ENCODE assay signal across 8 cellular contexts in the genomic region with DNA sequence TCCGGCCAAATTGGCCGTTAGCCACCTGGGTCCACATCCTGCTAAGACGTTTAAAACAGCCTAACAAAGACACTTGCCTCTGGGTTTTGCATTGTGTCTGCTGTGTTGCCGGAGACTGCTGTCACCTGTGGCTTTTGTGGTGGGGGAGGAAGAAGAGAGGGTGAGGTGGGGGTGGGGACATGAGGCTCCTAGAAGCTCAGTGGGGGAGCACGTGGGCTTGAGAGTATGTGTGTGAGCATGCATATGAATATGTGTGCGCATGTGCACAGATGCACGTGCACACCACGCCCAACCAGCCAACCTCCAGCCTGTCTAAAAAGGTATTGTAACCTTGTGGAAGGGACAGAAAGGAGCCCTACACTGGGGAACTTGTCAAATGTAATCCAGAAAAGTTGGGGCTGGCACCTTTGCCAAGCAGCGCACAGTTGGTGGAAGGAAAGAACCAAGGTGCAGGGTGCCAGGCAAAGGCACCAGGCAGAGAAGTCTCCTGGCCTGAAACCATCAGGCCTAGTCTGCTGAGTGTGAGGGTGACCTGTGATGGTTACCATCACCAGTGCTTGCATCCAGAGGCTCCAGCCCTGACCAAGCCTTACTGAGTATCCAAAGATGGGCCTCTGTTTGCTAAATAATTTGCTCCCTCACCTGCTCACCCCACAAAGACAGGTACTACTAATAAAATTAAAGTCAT. TPM values are rescaled to one million over a fixed set of nuclear protein-coding genes. Genes with fewer than 3 reads are reported as not detected.
DNase-seq lines count a peak whose midpoint lies in the region; ATAC-seq lines count a peak whose summit lies in the region.
"Had no signal": no experiment of that assay in that cellular context is flagged by ENCODE, and none has a peak within 500 bp of the region (broad histone marks: within the 10 kb centered on the region; RNA-seq: fewer than 3 reads in every experiment).

No MANE protein-coding gene starts in this region.

- peaks cover 2% of the 10 kb centered on the region for H3K36me3 Mint-ChIP-seq in activated T-helper 1 cell treated with anti-CD3 and anti-CD28 coated beads, Interleukin-12 subunit alpha, Interleukin-12 subunit beta, Interleukin-2, Interleukin-4 antibody, amounts not matched to agents 30 ng/mL and 10 ng/mL and 1 ng/mL, durations not matched to agents 14 hours and 24 hours and 36 hours (ENCODE audit: low read depth)

- peak; percentile 52 for ATAC-seq in GM21381 (IDR thresholded peaks at IDR 0.05; ENCODE audit: unreplicated experiment)

- peak overlapping the region; percentile 86 for H3K27ac Mint-ChIP-seq in activated T-helper 1 cell treated with anti-CD3 and anti-CD28 coated beads, Interleukin-12 subunit alpha, Interleukin-12 subunit beta, Interleukin-2, Interleukin-4 antibody, amounts not matched to agents 30 ng/mL and 10 ng/mL and 1 ng/mL, durations not matched to agents 14 hours and 24 hours and 36 hours

- H3K4me1 Mint-ChIP-seq in activated T-helper 1 cell treated with anti-CD3 and anti-CD28 coated beads, Interleukin-12 subunit alpha, Interleukin-12 subunit beta, Interleukin-2, Interleukin-4 antibody, amounts not matched to agents 30 ng/mL and 10 ng/mL and 1 ng/mL, durations not matched to agents 14 hours and 24 hours and 36 hours (ENCODE audit: low read depth), result peaks cover 42% of the 10 kb centered on the region

- peak; percentile 97 for DNase-seq in Jurkat, Clone E6-1 (ENCODE audit: low read depth, low spot score)
- DNase-seq in activated T-helper 1 cell treated with anti-CD3 and anti-CD28 coated beads, Interleukin-12 subunit alpha, Interleukin-12 subunit beta, Interleukin-2, Interleukin-4 antibody, amounts not matched to agents 30 ng/mL and 10 ng/mL and 1 ng/mL, durations not matched to agents 14 hours and 24 hours and 36 hours (ENCODE audit: low spot score), result peak; percentile 62
- DNase-seq in stimulated activated CD4-positive, alpha-beta T cell treated with anti-CD3 and anti-CD28 coated beads, Interleukin-4, amount 100 ng/mL, for 1 hour, result peak; percentile 59
- DNase-seq in iPS-NIHi7 (ENCODE audit: extremely low spot score) (no peak), NCI-H2081 (lab: John Stamatoyannopoulos, UW) (no peak), DMS153 treated with DMSO at 0.1 percent for 48 hours (lab: John Stamatoyannopoulos, UW; ENCODE audit: unreplicated experiment) (no peak)

- intact Hi-C loops in activated T-helper 1 cell treated with anti-CD3 and anti-CD28 coated beads, Interleukin-12 subunit alpha, Interleukin-12 subunit beta, Interleukin-2, Interleukin-4 antibody, amounts not matched to agents 30 ng/mL and 10 ng/mL and 1 ng/mL, durations not matched to agents 14 hours and 24 hours and 36 hours (cut with micrococcal nuclease), result loop anchor here (1.0 to 10.0 kb wide), 4 partner anchors 8 to 315 kb away; no protein-coding TSS in a partner anchor

- no peak overlapping the region for H3K4me3 Mint-ChIP-seq in activated T-helper 1 cell treated with anti-CD3 and anti-CD28 coated beads, Interleukin-12 subunit alpha, Interleukin-12 subunit beta, Interleukin-2, Interleukin-4 antibody, amounts not matched to agents 30 ng/mL and 10 ng/mL and 1 ng/mL, durations not matched to agents 14 hours and 24 hours and 36 hours

- no peaks in the 10 kb centered on the region for H3K27me3 Mint-ChIP-seq in activated T-helper 1 cell treated with anti-CD3 and anti-CD28 coated beads, Interleukin-12 subunit alpha, Interleukin-12 subunit beta, Interleukin-2, Interleukin-4 antibody, amounts not matched to agents 30 ng/mL and 10 ng/mL and 1 ng/mL, durations not matched to agents 14 hours and 24 hours and 36 hours (ENCODE audit: insufficient read depth)

- H3K4me3 ChIP-seq in Jurkat, Clone E6-1 (ENCODE audit: low read length), result peak overlapping the region; percentile 38

- no peaks in the 10 kb centered on the region for H3K9me3 Mint-ChIP-seq in activated T-helper 1 cell treated with anti-CD3 and anti-CD28 coated beads, Interleukin-12 subunit alpha, Interleukin-12 subunit beta, Interleukin-2, Interleukin-4 antibody, amounts not matched to agents 30 ng/mL and 10 ng/mL and 1 ng/mL, durations not matched to agents 14 hours and 24 hours and 36 hours

RNA-seq across cellular contexts. Expression of gene SASH3, which starts 10.1 kb away (rescaled TPM):
- 127 TPM for polyA plus RNA-seq in Jurkat, Clone E6-1 (2012; ENCODE audit: insufficient read depth, insufficient read length)
- 129 and 135 TPM in 2 replicates for total RNA-seq in activated T-helper 1 cell treated with anti-CD3 and anti-CD28 coated beads, Interleukin-12 subunit alpha, Interleukin-12 subunit beta, Interleukin-2, Interleukin-4 antibody, amounts not matched to agents 30 ng/mL and 10 ng/mL and 1 ng/mL, durations not matched to agents 14 hours and 24 hours and 36 hours
- total RNA-seq: RPMI7951 had no signal

RNA-seq across cellular contexts. Expression of gene XPNPEP2, which starts 30.8 kb away (rescaled TPM):
- polyA plus RNA-seq in Jurkat, Clone E6-1 (2012; ENCODE audit: insufficient read depth, insufficient read length), result 0.44 TPM
- total RNA-seq in activated T-helper 1 cell treated with anti-CD3 and anti-CD28 coated beads, Interleukin-12 subunit alpha, Interleukin-12 subunit beta, Interleukin-2, Interleukin-4 antibody, amounts not matched to agents 30 ng/mL and 10 ng/mL and 1 ng/mL, durations not matched to agents 14 hours and 24 hours and 36 hours, result 0.16 and 0.24 TPM in 2 replicates
- total RNA-seq: RPMI7951 had no signal

Comparison
In these comparisons a context has a peak if more than half of its experiments do, and no peak if none do; other contexts are left out.
1. DNase-seq: peak in Jurkat, Clone E6-1 (single experiment), activated T-helper 1 cell treated with anti-CD3 and anti-CD28 coated beads, Interleukin-12 subunit alpha, Interleukin-12 subunit beta, Interleukin-2, Interleukin-4 antibody, amounts not matched to agents 30 ng/mL and 10 ng/mL and 1 ng/mL, durations not matched to agents 14 hours and 24 hours and 36 hours (single experiment) and stimulated activated CD4-positive, alpha-beta T cell treated with anti-CD3 and anti-CD28 coated beads, Interleukin-4, amount 100 ng/mL, for 1 hour (single experiment); none in iPS-NIHi7 (single experiment), NCI-H2081 (0 of 2) and DMS153 treated with DMSO at 0.1 percent for 48 hours (single experiment).